In the genomic region with DNA sequence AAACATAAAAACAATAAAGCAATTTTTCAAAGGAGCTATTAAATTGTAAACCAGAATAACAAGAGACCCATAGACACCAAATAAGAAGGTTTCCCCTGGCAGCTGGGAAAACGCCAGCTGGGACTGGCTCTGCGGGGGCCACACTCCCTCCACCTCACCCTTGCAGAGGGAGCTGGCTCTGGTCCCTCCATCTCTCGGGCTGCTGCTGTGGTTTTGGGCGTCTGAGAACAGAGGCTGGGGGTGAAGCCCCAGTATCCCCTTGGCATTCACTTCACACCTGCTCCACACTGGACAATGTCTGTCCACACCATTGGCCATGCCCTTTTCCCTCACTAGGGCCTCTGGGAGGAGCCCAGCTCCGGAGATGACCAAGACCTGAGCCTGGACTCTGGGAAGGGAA, we compare ENCODE assay signal across 22 cellular contexts.
"Had no signal": no experiment of that assay in that cellular context is flagged by ENCODE, and none has a peak within 500 bp of the region (broad histone marks: within the 10 kb centered on the region; RNA-seq: fewer than 3 reads in every experiment).

No MANE protein-coding gene starts in this region.

- H3K36me3 Mint-ChIP-seq: activated naive CD4-positive, alpha-beta T cell treated with anti-CD3 and anti-CD28 coated beads, Interleukin-2, amount 10 ng/mL, durations not matched to agents 7 days and 5 days had no signal

- H3K36me3 ChIP-seq: breast epithelium, MG63, Peyer's patch had no signal

- H3K4me3 Mint-ChIP-seq: activated CD8-positive, alpha-beta T cell treated with anti-CD3 and anti-CD28 coated beads, Interleukin-2, amount 10 ng/mL, durations not matched to agents 7 days and 5 days; activated naive CD4-positive, alpha-beta T cell treated with anti-CD3 and anti-CD28 coated beads, Interleukin-2, amount 10 ng/mL, durations not matched to agents 7 days and 5 days; activated naive CD8-positive, alpha-beta T cell treated with anti-CD3 and anti-CD28 coated beads for 36 hours; activated T-cell treated with anti-CD3 and anti-CD28 coated beads, Interleukin-2, amount 50 U/mL, for 24 hours; T-helper 17 cell; WTC11 had no signal

- H3K27ac ChIP-seq: breast epithelium, Peyer's patch had no signal

- H3K27me3 ChIP-seq: MG63, Peyer's patch had no signal

- H3K4me1 ChIP-seq: breast epithelium, Peyer's patch had no signal

- H3K4me3 ChIP-seq: breast epithelium, MG63, Peyer's patch had no signal

- H3K9me3 ChIP-seq: breast epithelium, Peyer's patch had no signal

- ATAC-seq: activated CD8-positive, alpha-beta T cell treated with anti-CD3 and anti-CD28 coated beads, Interleukin-2, amount 10 ng/mL, durations not matched to agents 7 days and 5 days; T-helper 17 cell; WTC11 had no signal

- DNase-seq: activated CD4-positive, alpha-beta T cell treated with anti-CD3 and anti-CD28 coated beads for 48 hours; activated CD4-positive, alpha-beta T cell treated with anti-CD3 and anti-CD28 coated beads, Interleukin-2, amount 50 U/mL, for 4 hours; activated CD4-positive, CD25-positive, alpha-beta regulatory T cell treated with anti-CD3 and anti-CD28 coated beads, Interleukin-2, amount 50 U/mL, for 72 hours; activated CD8-positive, alpha-beta memory T cell treated with anti-CD3 and anti-CD28 coated beads, Interleukin-2, amount 50 U/mL, for 48 hours; activated CD8-positive, alpha-beta T cell treated with anti-CD3 and anti-CD28 coated beads, Interleukin-2, amount 10 ng/mL, durations not matched to agents 7 days and 5 days; activated gamma-delta T cell treated with Interleukin-2 at 50 U/mL for 16 hours; activated naive CD4-positive, alpha-beta T cell treated with anti-CD3 and anti-CD28 coated beads, Interleukin-2, amount 10 ng/mL, durations not matched to agents 7 days and 5 days; activated naive CD8-positive, alpha-beta T cell treated with anti-CD3 and anti-CD28 coated beads for 36 hours; activated T-cell treated with anti-CD3 and anti-CD28 coated beads, Interleukin-2, amount 50 U/mL, for 24 hours; MG63; MV-4-11; NCI-H1092 treated with DMSO at 0.1 percent for 48 hours; NCI-H1436; NCI-H187; NCI-H2081; NCI-H510A treated with DMSO at 0.1 percent for 48 hours; Peyer's patch; SIG-M5; T-helper 17 cell; T-helper 9 cell had no signal

- H3K9me3 Mint-ChIP-seq: activated naive CD4-positive, alpha-beta T cell treated with anti-CD3 and anti-CD28 coated beads, Interleukin-2, amount 10 ng/mL, durations not matched to agents 7 days and 5 days had no signal

- H3K4me1 Mint-ChIP-seq: activated naive CD4-positive, alpha-beta T cell treated with anti-CD3 and anti-CD28 coated beads, Interleukin-2, amount 10 ng/mL, durations not matched to agents 7 days and 5 days had no signal
